ENCODE assay signal across 14 cellular contexts in genomic region chr18:49094979-49095632, GRCh38.
DNase-seq lines count a peak whose midpoint lies in the region; ATAC-seq and TF ChIP-seq lines count a peak whose summit lies in the region.
"Had no signal": no experiment of that assay in that cellular context is flagged by ENCODE, and none has a peak within 500 bp of the region (broad histone marks: within the 10 kb centered on the region; RNA-seq: fewer than 3 reads in every experiment).

No MANE protein-coding gene starts in this region.

- no peaks in the 10 kb centered on the region for H3K9me3 ChIP-seq in MG63
- no peaks in the 10 kb centered on the region for H3K9me3 ChIP-seq in naive thymus-derived CD4-positive, alpha-beta T cell (ENCODE audit: control insufficient read depth in 2 of 3, low read length in 3 of 3)

- H3K36me3 ChIP-seq in MG63, result peaks cover 8% of the 10 kb centered on the region; the same call in 1 of the 2 replicates
- H3K36me3 ChIP-seq in naive thymus-derived CD4-positive, alpha-beta T cell (ENCODE audit: control insufficient read depth in 2 of 3, insufficient read depth in 3 of 3, low read length in 3 of 3), result peaks cover 0 to 12% (median 0%) of the 10 kb centered on the region in 3 experiments

- H3K4me3 ChIP-seq in MG63, result no peak overlapping the region
- H3K4me3 ChIP-seq in cardiac fibroblast (replicated peaks in 1 of 2; ENCODE audit: low read depth in 2 of 2, low read length in 2 of 2), result no peak overlapping the region
- H3K4me3 ChIP-seq in naive thymus-derived CD4-positive, alpha-beta T cell (ENCODE audit: low read length), result no peak overlapping the region

- CTCF ChIA-PET in naive thymus-derived CD4-positive, alpha-beta T cell (lab: Charles Lee), result no interaction called here

- H3K9me3 Mint-ChIP-seq in naive thymus-derived CD4-positive, alpha-beta T cell, result peaks cover 0 to 2% (median 0%) of the 10 kb centered on the region in 11 donors
- H3K9me3 Mint-ChIP-seq: stimulated activated naive CD8-positive, alpha-beta T cell treated with anti-CD3 and anti-CD28 coated beads, Interleukin-15, Interleukin-2, amounts not matched to agents 100 ng/mL and 50 ng/mL, for 24 hours had no signal

- H3K27ac Mint-ChIP-seq in naive thymus-derived CD4-positive, alpha-beta T cell, result no peak overlapping the region
- H3K27ac Mint-ChIP-seq: stimulated activated naive CD8-positive, alpha-beta T cell treated with anti-CD3 and anti-CD28 coated beads, Interleukin-15, Interleukin-2, amounts not matched to agents 100 ng/mL and 50 ng/mL, for 24 hours had no signal

- H3K4me1 Mint-ChIP-seq in naive thymus-derived CD4-positive, alpha-beta T cell, result peaks cover 0 to 11% (median 5%) of the 10 kb centered on the region in 7 donors

- no peaks in the 10 kb centered on the region for H3K27me3 Mint-ChIP-seq in naive thymus-derived CD4-positive, alpha-beta T cell
- H3K27me3 Mint-ChIP-seq: stimulated activated naive CD8-positive, alpha-beta T cell treated with anti-CD3 and anti-CD28 coated beads, Interleukin-15, Interleukin-2, amounts not matched to agents 100 ng/mL and 50 ng/mL, for 24 hours had no signal

- H3K27ac ChIP-seq in naive thymus-derived CD4-positive, alpha-beta T cell (ENCODE audit: low read depth, low read length), result no peak overlapping the region

- H3K4me3 Mint-ChIP-seq in naive thymus-derived CD4-positive, alpha-beta T cell, result no peak overlapping the region
- H3K4me3 Mint-ChIP-seq: stimulated activated naive CD8-positive, alpha-beta T cell treated with anti-CD3 and anti-CD28 coated beads, Interleukin-15, Interleukin-2, amounts not matched to agents 100 ng/mL and 50 ng/mL, for 24 hours had no signal

- peak; percentile 15 for DNase-seq in DMS53 treated with DMSO at 0.1 percent for 48 hours (lab: John Stamatoyannopoulos, UW; ENCODE audit: unreplicated experiment)
- DNase-seq in MG63, result peak; percentile 39
- peak; percentile 76 to 90 for DNase-seq in cardiac fibroblast (ENCODE audit: low read depth in 2 of 2)
- no peak for DNase-seq in naive thymus-derived CD4-positive, alpha-beta T cell
- no peak for DNase-seq in HuH-7 (ENCODE audit: low spot score)
- no peak for DNase-seq in NCI-H748 treated with DMSO at 0.1 percent for 48 hours (lab: John Stamatoyannopoulos, UW)
- no peak for DNase-seq in putamen (ENCODE audit: low spot score)
- DNase-seq: activated gamma-delta T cell treated with Interleukin-2 at 50 U/mL for 16 hours; GF-D8; Karpas-422; midbrain; NK-92 treated with Interleukin-12 subunit alpha and Interleukin-12 subunit beta, amount 100 ng/mL, for 24 hours had no signal

- ATAC-seq in naive thymus-derived CD4-positive, alpha-beta T cell, result peak; percentile 4
- no peak for ATAC-seq in GM21619 (IDR thresholded peaks at IDR 0.05; ENCODE audit: unreplicated experiment)

- POLR2A ChIA-PET in naive thymus-derived CD4-positive, alpha-beta T cell (lab: Charles Lee), result no interaction called here

- H3K4me1 ChIP-seq in naive thymus-derived CD4-positive, alpha-beta T cell (ENCODE audit: control insufficient read depth in 2 of 2, insufficient read depth in 2 of 2, low read length in 2 of 2), result no peaks in the 10 kb centered on the region

- peaks cover 2 to 54% (median 52%) of the 10 kb centered on the region in 5 donors for H3K36me3 Mint-ChIP-seq in naive thymus-derived CD4-positive, alpha-beta T cell

- intact Hi-C loops in naive thymus-derived CD4-positive, alpha-beta T cell (cut with micrococcal nuclease), result no loop called here

- TF ChIP-seq CTCF in cardiac fibroblast (IDR thresholded peaks at IDR 0.05; ENCODE audit: low read depth, low read length), result no peak

- no peaks in the 10 kb centered on the region for H3K27me3 ChIP-seq in MG63
- no peaks in the 10 kb centered on the region for H3K27me3 ChIP-seq in naive thymus-derived CD4-positive, alpha-beta T cell (ENCODE audit: control insufficient read depth in 2 of 2, insufficient read depth in 2 of 2, low read length in 2 of 2)

Comparison
In these comparisons a context has a peak if more than half of its experiments do, and no peak if none do; other contexts are left out.
1. DNase-seq: peak in DMS53 treated with DMSO at 0.1 percent for 48 hours (single experiment), MG63 (single experiment) and cardiac fibroblast (2 of 2); none in naive thymus-derived CD4-positive, alpha-beta T cell (0 of 9), HuH-7 (single experiment), NCI-H748 treated with DMSO at 0.1 percent for 48 hours (single experiment) and putamen (single experiment).